Comparison of ENCODE assay signal across 16 cellular contexts in the genomic region with DNA sequence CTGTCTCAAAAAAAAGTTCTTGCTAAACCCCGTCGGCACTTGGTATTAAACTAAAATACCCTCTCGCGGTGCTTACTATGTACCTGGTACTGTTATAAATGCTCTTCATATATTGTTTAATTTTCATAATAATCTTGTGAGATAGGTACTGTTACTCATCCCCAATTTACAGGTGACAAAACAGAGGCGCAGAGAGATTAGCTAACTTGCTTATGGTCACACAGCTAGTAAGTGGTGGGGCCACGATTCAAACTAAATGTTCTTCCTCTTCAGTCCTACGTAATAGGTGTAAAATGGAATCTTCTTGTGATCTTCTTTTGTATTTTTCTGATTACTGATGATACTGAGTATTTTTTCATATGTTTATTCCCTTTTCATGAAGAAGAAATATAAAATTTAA. TPM values are rescaled to one million over a fixed set of nuclear protein-coding genes. Genes with fewer than 3 reads are reported as not detected.
DNase-seq lines count a peak whose midpoint lies in the region; ATAC-seq, FAIRE-seq and TF ChIP-seq lines count a peak whose summit lies in the region.
"Had no signal": no experiment of that assay in that cellular context is flagged by ENCODE, and none has a peak within 500 bp of the region (broad histone marks: within the 10 kb centered on the region; RNA-seq: fewer than 3 reads in every experiment).

No MANE protein-coding gene starts in this region.

- peak overlapping the region in 7 of 11 experiments; percentile 31 to 69 (median 60); a peak in 10 of 22 replicates for H3K27ac ChIP-seq in BLaER1 treated with 17β-estradiol and CSF1 and Interleukin-3, amounts not matched to agents 10 nM and 100 nM
- H3K27ac ChIP-seq in neuronal stem cell (replicated peaks; ENCODE audit: low read length): no peak overlapping the region

- H4K91ac ChIP-seq in neuronal stem cell (ENCODE audit: low read depth, low read length, poor library complexity): no peak overlapping the region

- H3K4me1 Mint-ChIP-seq in IgD-negative memory B cell: peaks cover 53 to 78% (median 63%) of the 10 kb centered on the region in 3 donors
- H3K4me1 Mint-ChIP-seq in activated T-helper 17 cell treated with anti-CD3 and anti-CD28 coated beads, Interleukin-2, amount 50 U/mL, for 72 hours: peaks cover 66% of the 10 kb centered on the region
- H3K4me1 Mint-ChIP-seq in natural killer cell treated with Interleukin-12 subunit alpha and Interleukin-12 subunit beta and Interleukin-15 and Interleukin-18, amount 100 ng/mL, for 72 hours (ENCODE audit: low read depth in 2 of 2): peaks cover 78 to 80% of the 10 kb centered on the region in 2 donors

- H3K14ac ChIP-seq in neuronal stem cell (ENCODE audit: low read length): no peak overlapping the region

- H3K27me3 Mint-ChIP-seq in IgD-negative memory B cell: peaks cover 1% of the 10 kb centered on the region
- H3K27me3 Mint-ChIP-seq in activated T-helper 17 cell treated with anti-CD3 and anti-CD28 coated beads, Interleukin-2, amount 50 U/mL, for 72 hours: no peaks in the 10 kb centered on the region
- no peaks in the 10 kb centered on the region for H3K27me3 Mint-ChIP-seq in natural killer cell treated with Interleukin-12 subunit alpha and Interleukin-12 subunit beta and Interleukin-15 and Interleukin-18, amount 100 ng/mL, for 72 hours

- H3K9ac ChIP-seq in BLaER1 treated with 17β-estradiol and CSF1 and Interleukin-3, amounts not matched to agents 10 nM and 100 nM: peak overlapping the region in 4 of 11 experiments; percentile 5 to 54 (median 34); a peak in 5 of 22 replicates
- no peak overlapping the region for H3K9ac ChIP-seq in neuronal stem cell (ENCODE audit: low read depth, low read length, poor library complexity)

- peak overlapping the region; percentile 77 to 97 (median 86) for H3K4me2 ChIP-seq in BLaER1 treated with 17β-estradiol and CSF1 and Interleukin-3, amounts not matched to agents 10 nM and 100 nM
- H3K4me2 ChIP-seq in neuronal stem cell (ENCODE audit: insufficient read depth, low read length, poor library complexity, severe bottlenecking): no peak overlapping the region

- no peak overlapping the region for H2BK15ac ChIP-seq in neuronal stem cell (ENCODE audit: low read length)

- H3K27ac Mint-ChIP-seq in IgD-negative memory B cell: peak overlapping the region; percentile 75 to 90 (median 82)
- peak overlapping the region; percentile 73 for H3K27ac Mint-ChIP-seq in activated T-helper 17 cell treated with anti-CD3 and anti-CD28 coated beads, Interleukin-2, amount 50 U/mL, for 72 hours
- peak overlapping the region; percentile 3 to 32 for H3K27ac Mint-ChIP-seq in natural killer cell treated with Interleukin-12 subunit alpha and Interleukin-12 subunit beta and Interleukin-15 and Interleukin-18, amount 100 ng/mL, for 72 hours

- no peak for FAIRE-seq in GM12891 (lab: Jason Lieb, UNC)

- H3K36me3 Mint-ChIP-seq in IgD-negative memory B cell: peaks cover 3% of the 10 kb centered on the region
- peaks cover 10% of the 10 kb centered on the region for H3K36me3 Mint-ChIP-seq in activated T-helper 17 cell treated with anti-CD3 and anti-CD28 coated beads, Interleukin-2, amount 50 U/mL, for 72 hours (ENCODE audit: low read depth)
- H3K36me3 Mint-ChIP-seq in natural killer cell treated with Interleukin-12 subunit alpha and Interleukin-12 subunit beta and Interleukin-15 and Interleukin-18, amount 100 ng/mL, for 72 hours: no peaks in the 10 kb centered on the region

- H4K20me1 ChIP-seq in BLaER1 treated with 17β-estradiol and CSF1 and Interleukin-3, amounts not matched to agents 10 nM and 100 nM: peaks cover 78 to 100% (median 97%) of the 10 kb centered on the region in 11 experiments

- H2BK120ac ChIP-seq in neuronal stem cell (ENCODE audit: low read depth, low read length): no peak overlapping the region

- no peak overlapping the region for H3K4ac ChIP-seq in neuronal stem cell (ENCODE audit: low read length)

- H2AK5ac ChIP-seq in neuronal stem cell (ENCODE audit: low read depth, low read length): no peak overlapping the region

- no peak overlapping the region for H2BK12ac ChIP-seq in neuronal stem cell (ENCODE audit: low read length)

- no peak for TF ChIP-seq POLR2A in GM12891 (IDR thresholded peaks at IDR 0.05; ENCODE audit: low read depth, low read length)

- ATAC-seq in activated T-helper 17 cell treated with anti-CD3 and anti-CD28 coated beads, Interleukin-2, amount 50 U/mL, for 72 hours (replicated peaks): no peak
- ATAC-seq in natural killer cell treated with Interleukin-12 subunit alpha and Interleukin-12 subunit beta and Interleukin-15 and Interleukin-18, amount 100 ng/mL, for 72 hours: no peak

- peaks cover 90 to 100% (median 96%) of the 10 kb centered on the region in 10 experiments for H3K4me1 ChIP-seq in BLaER1 treated with 17β-estradiol and CSF1 and Interleukin-3, amounts not matched to agents 10 nM and 100 nM
- H3K4me1 ChIP-seq in neuronal stem cell (ENCODE audit: control insufficient read depth in 2 of 2, insufficient read depth in 1 of 2, low read depth in 1 of 2, low read length in 2 of 2): peaks cover 4 to 20% of the 10 kb centered on the region in 2 donors

- H3K18ac ChIP-seq in neuronal stem cell (ENCODE audit: low read length): no peak overlapping the region

- H3K9me3 Mint-ChIP-seq in IgD-negative memory B cell: no peaks in the 10 kb centered on the region
- H3K9me3 Mint-ChIP-seq in activated T-helper 17 cell treated with anti-CD3 and anti-CD28 coated beads, Interleukin-2, amount 50 U/mL, for 72 hours: no peaks in the 10 kb centered on the region
- H3K9me3 Mint-ChIP-seq in natural killer cell treated with Interleukin-12 subunit alpha and Interleukin-12 subunit beta and Interleukin-15 and Interleukin-18, amount 100 ng/mL, for 72 hours: peaks cover 3% of the 10 kb centered on the region

- no peak overlapping the region for H3K4me3 ChIP-seq in BLaER1 treated with 17β-estradiol and CSF1 and Interleukin-3, amounts not matched to agents 10 nM and 100 nM
- no peak overlapping the region for H3K4me3 ChIP-seq in neuronal stem cell (ENCODE audit: low read length in 2 of 2)
- H3K4me3 ChIP-seq: MG63, Peyer's patch had no signal

- DNase-seq in natural killer cell treated with Interleukin-12 subunit alpha and Interleukin-12 subunit beta and Interleukin-15 and Interleukin-18, amount 100 ng/mL, for 72 hours (ENCODE audit: low spot score): no peak
- DNase-seq in GM12891 (ENCODE audit: insufficient read length, low spot score): no peak
- no peak for DNase-seq in neuronal stem cell (ENCODE audit: low spot score)
- DNase-seq in HUDEP-2 (lab: John Stamatoyannopoulos, UW; ENCODE audit: unreplicated experiment in 76 of 76): no peak
- no peak for DNase-seq in SK-N-DZ (ENCODE audit: low spot score)
- DNase-seq: EL, HCEC 1CT, MG63, NCI-H1092 treated with DMSO at 0.1 percent for 48 hours, NCI-H1694, NCI-H69, Peyer's patch, Right ventricle myocardium superior had no signal

- WGBS in neuronal stem cell (ENCODE audit: extremely low coverage in 2 of 2, insufficient read length in 2 of 2, insufficient replicate concordance in 1 of 2), 2 donors: no CpG with 5 or more reads among the region's 7 CpGs

- no peaks in the 10 kb centered on the region for H3K9me3 ChIP-seq in BLaER1 treated with 17β-estradiol and CSF1 and Interleukin-3, amounts not matched to agents 10 nM and 100 nM (replicated peaks in 1 of 11)
- no peaks in the 10 kb centered on the region for H3K9me3 ChIP-seq in neuronal stem cell (replicated peaks in 1 of 2; ENCODE audit: control insufficient read depth in 2 of 2, insufficient read depth in 1 of 2, low read depth in 1 of 2, low read length in 2 of 2)
- H3K9me3 ChIP-seq: MG63, Peyer's patch had no signal

- H3K79me1 ChIP-seq in neuronal stem cell (ENCODE audit: low read depth, low read length): peaks cover 5% of the 10 kb centered on the region

- no peak overlapping the region for H4K8ac ChIP-seq in neuronal stem cell (ENCODE audit: low read depth, low read length)

- no peak overlapping the region for H2AFZ ChIP-seq in neuronal stem cell (ENCODE audit: low read length)

- no peaks in the 10 kb centered on the region for H3K27me3 ChIP-seq in BLaER1 treated with 17β-estradiol and CSF1 and Interleukin-3, amounts not matched to agents 10 nM and 100 nM
- H3K27me3 ChIP-seq in neuronal stem cell (ENCODE audit: control insufficient read depth in 3 of 3, insufficient read depth in 3 of 3, low read depth in 1 of 3, low read length in 3 of 3): no peaks in the 10 kb centered on the region
- H3K27me3 ChIP-seq: MG63, Peyer's patch had no signal

- no peak overlapping the region for H3K23ac ChIP-seq in neuronal stem cell (ENCODE audit: low read depth, low read length, poor library complexity)

- H3K4me3 Mint-ChIP-seq in IgD-negative memory B cell: peak overlapping the region in 1 of 4 donors; percentile 33
- peak overlapping the region; percentile 23 for H3K4me3 Mint-ChIP-seq in activated T-helper 17 cell treated with anti-CD3 and anti-CD28 coated beads, Interleukin-2, amount 50 U/mL, for 72 hours
- peak overlapping the region; percentile 21 for H3K4me3 Mint-ChIP-seq in natural killer cell treated with Interleukin-12 subunit alpha and Interleukin-12 subunit beta and Interleukin-15 and Interleukin-18, amount 100 ng/mL, for 72 hours

- H2BK5ac ChIP-seq in neuronal stem cell (ENCODE audit: low read length): no peak overlapping the region

- H3K36me3 ChIP-seq in BLaER1 treated with 17β-estradiol and CSF1 and Interleukin-3, amounts not matched to agents 10 nM and 100 nM: peaks cover 0 to 21% (median 12%) of the 10 kb centered on the region in 11 experiments; a peak in 9 of 22 replicates
- H3K36me3 ChIP-seq in neuronal stem cell (replicated peaks in 1 of 2; ENCODE audit: control insufficient read depth in 2 of 2, insufficient read depth in 2 of 2, low read length in 2 of 2): peaks cover 0 to 3% of the 10 kb centered on the region in 2 donors
- H3K36me3 ChIP-seq: MG63, Peyer's patch had no signal

TF ChIP-seq in GM12891, 5 proteins besides CTCF, POLR2A, EP300 and RAD21:
- TF ChIP-seq PAX5 (IDR thresholded peaks at IDR 0.05; ENCODE audit: insufficient read depth, low read length, severe bottlenecking) (no peak), SPI1 (IDR thresholded peaks at IDR 0.05; ENCODE audit: low read depth, low read length) (no peak), TAF1 (IDR thresholded peaks at IDR 0.05; ENCODE audit: low read depth, low read length) (no peak), POU2F2 (IDR thresholded peaks at IDR 0.05; ENCODE audit: low read depth, low read length) (no peak), POLR2AphosphoS5 (IDR thresholded peaks at IDR 0.05; ENCODE audit: low read depth, low read length) (no peak)

RNA-seq across cellular contexts. Expression of a gene that starts 51.3 kb away (rescaled TPM):
- 0.46 TPM for polyA plus RNA-seq in IgD-negative memory B cell
- total RNA-seq in activated T-helper 17 cell treated with anti-CD3 and anti-CD28 coated beads, Interleukin-2, amount 50 U/mL, for 72 hours: 10 to 100 TPM; 15.1 to 42.6 TPM
- 10 to 100 TPM; 29.3 to 70.3 TPM for total RNA-seq in natural killer cell treated with Interleukin-12 subunit alpha and Interleukin-12 subunit beta and Interleukin-15 and Interleukin-18, amount 100 ng/mL, for 72 hours
- polyA plus RNA-seq in GM12891 (2012; ENCODE audit: low read depth, missing spikeins): 9.6 TPM
- 5.1 TPM for polyA plus RNA-seq in neuronal stem cell (2013, experiment 1 of 2)
- 5.4 TPM for polyA plus RNA-seq in neuronal stem cell (2013, experiment 2 of 2)
- polyA plus RNA-seq in SK-N-DZ (2014; cell fraction: cytosol; rRNA removed): 7.4 and 8.5 TPM in 2 replicates
- polyA plus RNA-seq in SK-N-DZ (2014; cell fraction: nucleus; rRNA removed): 6.7 and 12.0 TPM in 2 replicates

Comparison
In these comparisons a context has a peak if more than half of its experiments do, and no peak if none do; other contexts are left out.
1. H3K27ac Mint-ChIP-seq: peak in every context shown above with its lines; median percentile 82 in IgD-negative memory B cell; 73 in activated T-helper 17 cell treated with anti-CD3 and anti-CD28 coated beads, Interleukin-2, amount 50 U/mL, for 72 hours; 18 in natural killer cell treated with Interleukin-12 subunit alpha and Interleukin-12 subunit beta and Interleukin-15 and Interleukin-18, amount 100 ng/mL, for 72 hours.